ENCODE assay signal across 28 cellular contexts in genomic region chr13:18952225-18953016, GRCh38.
"Had no signal": no experiment of that assay in that cellular context is flagged by ENCODE, and none has a peak within 500 bp of the region (broad histone marks: within the 10 kb centered on the region; RNA-seq: fewer than 3 reads in every experiment).

No MANE protein-coding gene starts in this region.

- H3K4me1 Mint-ChIP-seq: activated CD4-positive, alpha-beta T cell treated with anti-CD3 and anti-CD28 coated beads for 36 hours; neural progenitor cell had no signal

- H3K27me3 ChIP-seq: body of pancreas, gastrocnemius medialis, neural progenitor cell, right lobe of liver, testis, vagina had no signal

- H3K9me3 ChIP-seq: body of pancreas, gastrocnemius medialis, right lobe of liver, testis, vagina had no signal

- H3K4me1 ChIP-seq: gastrocnemius medialis, neural progenitor cell, right lobe of liver, testis, vagina had no signal

- DNase-seq: activated CD4-positive, alpha-beta T cell treated with anti-CD3 and anti-CD28 coated beads for 36 hours; activated CD4-positive, alpha-beta T cell treated with anti-CD3 and anti-CD28 coated beads, Interleukin-2, amount 50 U/mL, for 48 hours; activated CD4-positive, CD25-positive, alpha-beta regulatory T cell; activated CD8-positive, alpha-beta memory T cell treated with anti-CD3 and anti-CD28 coated beads, Interleukin-2, amount 50 U/mL, for 4 hours; activated naive CD4-positive, alpha-beta T cell; activated T-cell treated with anti-CD3 and anti-CD28 coated beads, Interleukin-2, amount 50 U/mL, for 4 hours; cerebellar nuclear complex; effector memory CD4-positive, alpha-beta T cell; gastrocnemius medialis; glutamatergic neuron; islet precursor cell; left cardiac atrium; occipital lobe; right lobe of liver; stimulated activated CD4-positive, alpha-beta T cell treated with anti-CD3 and anti-CD28 coated beads, Interleukin-12 subunit alpha, Interleukin-12 subunit beta, amount 100 ng/mL, for 4 hours; stimulated activated CD4-positive, alpha-beta T cell treated with anti-CD3 and anti-CD28 coated beads, Interleukin-4, amount 100 ng/mL, for 1 hour; stimulated activated naive CD8-positive, alpha-beta T cell treated with anti-CD3 and anti-CD28 coated beads, Interleukin-15, Interleukin-2, amounts not matched to agents 100 U/mL and 50 U/mL, for 24 hours; testis had no signal

- H3K27me3 Mint-ChIP-seq: activated CD4-positive, alpha-beta T cell treated with anti-CD3 and anti-CD28 coated beads for 36 hours; activated T-helper 17 cell treated with anti-CD3 and anti-CD28 coated beads, Interleukin-2, amount 50 U/mL, for 72 hours; memory B cell; type B pancreatic cell had no signal

- H3K27ac Mint-ChIP-seq: activated CD4-positive, alpha-beta T cell treated with anti-CD3 and anti-CD28 coated beads for 36 hours; activated T-helper 17 cell treated with anti-CD3 and anti-CD28 coated beads, Interleukin-2, amount 50 U/mL, for 72 hours; memory B cell; naive thymus-derived CD8-positive, alpha-beta T cell; neural progenitor cell; type B pancreatic cell had no signal

- H3K9ac ChIP-seq: neural progenitor cell had no signal

- H3K27ac ChIP-seq: body of pancreas, coronary artery, dorsolateral prefrontal cortex, gastrocnemius medialis, neural progenitor cell, right lobe of liver, testis, vagina had no signal

- H3K36me3 ChIP-seq: gastrocnemius medialis, neural progenitor cell, right lobe of liver, vagina had no signal

- H3K4me3 ChIP-seq: body of pancreas, coronary artery, dorsolateral prefrontal cortex, gastrocnemius medialis, neural progenitor cell, right lobe of liver, testis, vagina had no signal

- H3K36me3 Mint-ChIP-seq: neural progenitor cell had no signal

- H3K4me3 Mint-ChIP-seq: activated CD4-positive, alpha-beta T cell treated with anti-CD3 and anti-CD28 coated beads for 36 hours; activated T-cell treated with anti-CD3 and anti-CD28 coated beads, Interleukin-2, amount 50 U/mL, for 4 hours; activated T-helper 17 cell treated with anti-CD3 and anti-CD28 coated beads, Interleukin-2, amount 50 U/mL, for 72 hours; memory B cell; naive thymus-derived CD8-positive, alpha-beta T cell; neural progenitor cell; type B pancreatic cell had no signal

- ATAC-seq: activated CD4-positive, alpha-beta T cell treated with anti-CD3 and anti-CD28 coated beads for 36 hours; activated naive CD4-positive, alpha-beta T cell treated with anti-CD3 and anti-CD28 coated beads, Interleukin-2, amount 50 U/mL, for 72 hours; activated T-cell treated with anti-CD3 and anti-CD28 coated beads, Interleukin-2, amount 50 U/mL, for 4 hours; activated T-helper 17 cell treated with anti-CD3 and anti-CD28 coated beads, Interleukin-2, amount 50 U/mL, for 72 hours; body of pancreas; gastrocnemius medialis; left cardiac atrium; naive thymus-derived CD8-positive, alpha-beta T cell; right lobe of liver; stimulated activated naive CD8-positive, alpha-beta T cell treated with anti-CD3 and anti-CD28 coated beads, Interleukin-15, Interleukin-2, amounts not matched to agents 100 U/mL and 50 U/mL, for 24 hours had no signal
